ENCODE assay signal across 11 cellular contexts in genomic region chr5:147481376-147481775, GRCh38. TPM values are rescaled to one million over a fixed set of nuclear protein-coding genes. Genes with fewer than 3 reads are reported as not detected.
DNase-seq lines count a peak whose midpoint lies in the region; ATAC-seq and TF ChIP-seq lines count a peak whose summit lies in the region.
"Had no signal": no experiment of that assay in that cellular context is flagged by ENCODE, and none has a peak within 500 bp of the region (broad histone marks: within the 10 kb centered on the region; RNA-seq: fewer than 3 reads in every experiment).

No MANE protein-coding gene starts in this region.

- H3K27me3 ChIP-seq in SJSA1 (replicated peaks) = no peaks in the 10 kb centered on the region
- H3K27me3 ChIP-seq in stomach = no peaks in the 10 kb centered on the region

- H3K4me3 ChIP-seq in AG09309 (ENCODE audit: control insufficient read depth, low read depth, low read length) (no peak overlapping the region), SJSA1 (no peak overlapping the region), fibroblast of villous mesenchyme (ENCODE audit: low read depth, low read length) (no peak overlapping the region), stomach (no peak overlapping the region)

- ATAC-seq in GM21515 (IDR thresholded peaks at IDR 0.05; ENCODE audit: unreplicated experiment) (peak; percentile 4), HG02870 (IDR thresholded peaks at IDR 0.05; ENCODE audit: unreplicated experiment) (no peak)
- no peak for ATAC-seq in activated CD4-positive, CD25-positive, alpha-beta regulatory T cell treated with anti-CD3 and anti-CD28 coated beads, Interleukin-2, amount 50 U/mL, for 24 hours
- ATAC-seq: CD8-positive, alpha-beta T cell had no signal

- TF ChIP-seq CTCF in AG09309 (IDR thresholded peaks at IDR 0.05; ENCODE audit: control insufficient read depth, insufficient read depth, low read depth, low read length, missing control alignments) (no peak), fibroblast of villous mesenchyme (IDR thresholded peaks at IDR 0.05; ENCODE audit: insufficient read depth, low read depth, low read length) (no peak), stomach (IDR thresholded peaks at IDR 0.05) (no peak)

- H3K9me3 ChIP-seq in SJSA1 (replicated peaks) = no peaks in the 10 kb centered on the region
- H3K9me3 ChIP-seq in stomach = no peaks in the 10 kb centered on the region

- no peak for TF ChIP-seq POLR2A in stomach (IDR thresholded peaks at IDR 0.05)

- WGBS in stomach, 5 donors = 63 to 85% (median 78%) methylated on average over 1 of the region's 1 CpG

- no peaks in the 10 kb centered on the region; the same call in 1 of the 2 replicates for H3K36me3 ChIP-seq in SJSA1
- no peaks in the 10 kb centered on the region for H3K36me3 ChIP-seq in stomach

- H3K4me1 ChIP-seq in SJSA1 (replicated peaks) (peaks cover 44% of the 10 kb centered on the region), stomach (peaks cover 3 to 34% (median 16%) of the 10 kb centered on the region in 4 donors)
- H3K4me1 ChIP-seq: parathyroid adenoma had no signal

- H3K27ac ChIP-seq in SJSA1 (peak overlapping the region; percentile 93), stomach (no peak overlapping the region)
- H3K27ac ChIP-seq: parathyroid adenoma had no signal

- no peak for TF ChIP-seq EP300 in stomach (IDR thresholded peaks at IDR 0.05)

- intact Hi-C loops in stomach (cut with DNase I; ENCODE audit: low total_unique reads) = no loop called here

- peak; percentile 69 for DNase-seq in AG09309 (ENCODE audit: low read depth)
- no peak for DNase-seq in SJSA1 (ENCODE audit: low read depth in 1 of 2, low spot score in 2 of 2)
- DNase-seq in fibroblast of villous mesenchyme (ENCODE audit: low read depth) = peak; percentile 92
- no peak for DNase-seq in stomach
- no peak for DNase-seq in HK-2 (ENCODE audit: unreplicated experiment)
- DNase-seq: activated T-cell treated with anti-CD3 and anti-CD28 coated beads, Interleukin-2, amount 50 U/mL, for 24 hours; CD8-positive, alpha-beta T cell had no signal

RNA-seq across cellular contexts. Expression of gene DPYSL3, which starts 28.5 kb away (rescaled TPM):
- 125 and 156 TPM in 2 replicates for total RNA-seq in SJSA1 (2014; rRNA removed; shearing (Covaris generic))
- total RNA-seq in fibroblast of villous mesenchyme = 126 and 161 TPM in 2 replicates
- total RNA-seq in stomach = 100 to 1,000 TPM in 1 of 5 donors, 10 to 100 TPM in 4; 23.5 to 144 (median 67.0) TPM
- 10 to 100 TPM; 15.0 to 26.3 (median 24.3) TPM for polyA plus RNA-seq in stomach
- total RNA-seq: CD8-positive, alpha-beta T cell had no signal

Comparison
In these comparisons a context has a peak if more than half of its experiments do, and no peak if none do; other contexts are left out.
1. DNase-seq: peak in AG09309 (single experiment) and fibroblast of villous mesenchyme (single experiment); none in SJSA1 (0 of 2), stomach (single experiment) and HK-2 (single experiment).